In the genomic region with DNA sequence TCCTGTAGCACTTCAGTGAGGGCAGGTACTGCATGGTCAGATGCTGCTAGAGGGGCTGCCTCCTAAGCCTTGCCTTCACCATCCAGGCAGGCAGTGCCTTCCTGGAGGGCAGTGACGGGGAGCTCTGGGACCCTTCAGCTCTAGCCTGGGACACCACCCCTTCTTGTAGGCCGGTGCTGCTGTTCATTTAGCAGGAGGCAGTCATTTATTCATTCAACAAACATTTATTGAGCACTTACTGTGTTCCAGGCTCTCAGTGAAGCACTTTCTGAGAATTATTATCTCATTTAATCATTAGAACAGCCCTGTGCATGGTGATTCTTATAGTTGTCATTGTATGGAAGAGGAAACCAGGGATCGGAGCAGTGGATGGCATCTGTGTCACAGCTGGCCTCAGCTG, we compare ENCODE assay signal across 16 cellular contexts. TPM values are rescaled to one million over a fixed set of nuclear protein-coding genes. Genes with fewer than 3 reads are reported as not detected.
DNase-seq lines count a peak whose midpoint lies in the region; ATAC-seq, FAIRE-seq and TF ChIP-seq lines count a peak whose summit lies in the region.
"Had no signal": no experiment of that assay in that cellular context is flagged by ENCODE, and none has a peak within 500 bp of the region (broad histone marks: within the 10 kb centered on the region; RNA-seq: fewer than 3 reads in every experiment).

No MANE protein-coding gene starts in this region.

- H3K9ac ChIP-seq in H1 (replicated peaks in 1 of 4; ENCODE audit: extremely low read depth in 1 of 4, low read depth in 3 of 4, low read length in 3 of 4), result no peak overlapping the region; a peak in 1 of 7 replicates

- no peak overlapping the region for H2AFZ ChIP-seq in H1 (ENCODE audit: low read length)

- H3K4me3 Mint-ChIP-seq in WTC11, result no peak overlapping the region
- H3K4me3 Mint-ChIP-seq: activated CD8-positive, alpha-beta memory T cell treated with anti-CD3 and anti-CD28 coated beads, Interleukin-2, amount 10 ng/mL, durations not matched to agents 7 days and 5 days had no signal

- H4K5ac ChIP-seq in H1 (ENCODE audit: insufficient read length, low read depth, low read length), result no peak overlapping the region

- H3K14ac ChIP-seq in H1 (ENCODE audit: insufficient read length), result no peak overlapping the region

- TF ChIP-seq EP300 in H1 (IDR thresholded peaks at IDR 0.05; ENCODE audit: borderline replicate concordance in 1 of 2, low read depth in 2 of 2, low read length in 2 of 2), result no peak

- TF ChIP-seq CTCF in WTC11 (IDR thresholded peaks at IDR 0.05) (no peak), H1 (IDR thresholded peaks at IDR 0.05; ENCODE audit: control extremely low read depth in 1 of 3, insufficient read depth in 1 of 3, low read depth in 1 of 3, low read length in 3 of 3) (no peak), thoracic aorta (IDR thresholded peaks at IDR 0.05) (no peak), GM13977 (IDR thresholded peaks at IDR 0.05; ENCODE audit: extremely low read depth, insufficient read depth, missing control alignments) (no peak)

- H3K56ac ChIP-seq in H1 (replicated peaks; ENCODE audit: insufficient read length, low read depth, low read length), result no peak overlapping the region

- no peaks in the 10 kb centered on the region for H3K9me3 Mint-ChIP-seq in WTC11

- no peaks in the 10 kb centered on the region for H3K27me3 Mint-ChIP-seq in WTC11 (ENCODE audit: low read depth)
- H3K27me3 Mint-ChIP-seq: activated CD8-positive, alpha-beta memory T cell treated with anti-CD3 and anti-CD28 coated beads, Interleukin-2, amount 10 ng/mL, durations not matched to agents 7 days and 5 days had no signal

- H2BK20ac ChIP-seq in H1 (ENCODE audit: low read length), result peak overlapping the region; percentile 72; the same call in 1 of the 2 replicates

- in situ Hi-C loops in GM13977 (cut with MboI; ENCODE audit: low pct_unique_long_range_greater_than_20kb, low sequenced_read_pairs, unreplicated experiment), result no loop called here

- TF ChIP-seq RAD21 in H1 (IDR thresholded peaks at IDR 0.05 in 1 of 2, conservative IDR thresholded peaks at IDR 0.05 in 1 of 2; ENCODE audit: low read depth in 2 of 2, low read length in 2 of 2), result no peak

- H3K18ac ChIP-seq in H1 (ENCODE audit: extremely low read depth, low read length), result 0 out of 2 replicates have a peak overlapping the region, but pooled peaks have one; percentile 14

- H2BK12ac ChIP-seq in H1 (ENCODE audit: low read depth, low read length), result peak overlapping the region; percentile 90; the same call in 1 of the 2 replicates

- CTCF ChIA-PET in WTC11 (lab: Charles Lee) (interaction anchor here (0.8 to 3.3 kb wide), 6 partner anchors 9 to 66 kb away, joined by 3 to 14 read pairs (median 9); no protein-coding TSS in a partner anchor), H1 (lab: Charles Lee; ENCODE audit: partially characterized antibody) (interaction anchor here (0.6 to 86.2 kb wide), 9 partner anchors 9 to 271 kb away, joined by 3 to 1640 read pairs (median 10); no protein-coding TSS in a partner anchor)

- 0 out of 2 replicates have a peak, but pooled peaks cover 2% of the 10 kb centered on the region for H3K23me2 ChIP-seq in H1 (ENCODE audit: low read depth, low read length)

- peak overlapping the region; percentile 75 for H4K91ac ChIP-seq in H1 (replicated peaks; ENCODE audit: insufficient read length, low read length)

- peaks cover 7 to 11% of the 10 kb centered on the region in 2 experiments for H4K20me1 ChIP-seq in H1 (replicated peaks in 1 of 2; ENCODE audit: control insufficient read depth in 1 of 2, insufficient read depth in 2 of 2, low read length in 2 of 2)

- H4K8ac ChIP-seq in H1 (ENCODE audit: extremely low read depth, insufficient read depth, low read length), result no peak overlapping the region

- WGBS in H1 (ENCODE audit: extremely low coverage in 1 of 2, insufficient coverage in 1 of 2, insufficient read length in 1 of 2, insufficient replicate concordance in 2 of 2, low coverage in 1 of 2, low lambda C conversion rate in 2 of 2, missing lambda C conversion rate in 1 of 2), 2 experiments, result 94% methylated on average over 3 of the region's 3 CpGs; no CpG with 5 or more reads in 1 of the 2 experiments

- peaks cover 43% of the 10 kb centered on the region for H3K79me1 ChIP-seq in H1 (ENCODE audit: low read depth, low read length)

- H3K36me3 ChIP-seq in H1 (ENCODE audit: control insufficient read depth in 2 of 4, insufficient read depth in 4 of 4, low read length in 3 of 4) (no peaks in the 10 kb centered on the region), muscle layer of duodenum (ENCODE audit: control insufficient read depth in 1 of 2, insufficient read depth in 2 of 2, low read length in 2 of 2) (no peaks in the 10 kb centered on the region), thoracic aorta (no peaks in the 10 kb centered on the region)
- H3K36me3 ChIP-seq: cardiac muscle cell had no signal

- peaks cover 82% of the 10 kb centered on the region for H3K4me1 Mint-ChIP-seq in WTC11
- H3K4me1 Mint-ChIP-seq: activated CD8-positive, alpha-beta memory T cell treated with anti-CD3 and anti-CD28 coated beads, Interleukin-2, amount 10 ng/mL, durations not matched to agents 7 days and 5 days had no signal

- ATAC-seq in WTC11, result no peak
- ATAC-seq in thoracic aorta (ENCODE audit: insufficient number of reproducible peaks, low FRiP score, low read depth), result no peak
- no peak for ATAC-seq in GM18861 (IDR thresholded peaks at IDR 0.05; ENCODE audit: unreplicated experiment)
- ATAC-seq: activated CD8-positive, alpha-beta memory T cell treated with anti-CD3 and anti-CD28 coated beads, Interleukin-2, amount 10 ng/mL, durations not matched to agents 7 days and 5 days had no signal

- peak overlapping the region; percentile 88 for H2BK15ac ChIP-seq in H1 (ENCODE audit: low read length)

- H3K79me2 ChIP-seq in H1 (ENCODE audit: control insufficient read depth in 1 of 2, insufficient read depth in 2 of 2, low read length in 2 of 2), result peaks cover 5 to 97% of the 10 kb centered on the region in 2 experiments; a peak in 2 of 4 replicates

- no peak overlapping the region; the same call in 1 of the 2 replicates for H2AK5ac ChIP-seq in H1 (ENCODE audit: low read depth, low read length)

- FAIRE-seq in H1 (lab: Jason Lieb, UNC), result no peak

- H3K27ac Mint-ChIP-seq in WTC11, result peak overlapping the region; percentile 6
- H3K27ac Mint-ChIP-seq: activated CD8-positive, alpha-beta memory T cell treated with anti-CD3 and anti-CD28 coated beads, Interleukin-2, amount 10 ng/mL, durations not matched to agents 7 days and 5 days had no signal

- H3K27me3 ChIP-seq in H1 (replicated peaks in 1 of 4; ENCODE audit: control insufficient read depth in 3 of 4, extremely low read depth in 1 of 4, insufficient read depth in 3 of 4, low read length in 3 of 4) (no peaks in the 10 kb centered on the region), muscle layer of duodenum (ENCODE audit: low read depth, low read length) (no peaks in the 10 kb centered on the region), thoracic aorta (replicated peaks; ENCODE audit: insufficient read depth) (no peaks in the 10 kb centered on the region)
- H3K27me3 ChIP-seq: cardiac muscle cell had no signal

- POLR2A ChIA-PET in WTC11 (lab: Charles Lee), result no interaction called here
- POLR2A ChIA-PET in H1 (lab: Charles Lee; ENCODE audit: partially characterized antibody), result interaction anchor here (0.9 to 10.3 kb wide), 4 partner anchors 13 to 60 kb away, joined by 3 to 102 read pairs (median 4); no protein-coding TSS in a partner anchor

- no peak overlapping the region for H3K4me2 ChIP-seq in H1 (ENCODE audit: insufficient read depth in 1 of 2, low read depth in 2 of 2, low read length in 2 of 2)

- H3K36me3 Mint-ChIP-seq in WTC11, result no peaks in the 10 kb centered on the region
- H3K36me3 Mint-ChIP-seq: activated CD8-positive, alpha-beta memory T cell treated with anti-CD3 and anti-CD28 coated beads, Interleukin-2, amount 10 ng/mL, durations not matched to agents 7 days and 5 days had no signal

- no peak for DNase-seq in WTC11 (ENCODE audit: low spot score)
- no peak for DNase-seq in H1 (ENCODE audit: low read depth in 1 of 2, low spot score in 2 of 2)
- DNase-seq in thoracic aorta (ENCODE audit: low spot score), result no peak
- no peak for DNase-seq in stimulated activated CD4-positive, alpha-beta T cell treated with anti-CD3 and anti-CD28 coated beads, Interleukin-4, amount 100 ng/mL, for 4 hours
- no peak for DNase-seq in SKM-1 (lab: John Stamatoyannopoulos, UW; ENCODE audit: unreplicated experiment)
- DNase-seq in GM13977 (ENCODE audit: low spot score), result no peak
- DNase-seq: activated CD8-positive, alpha-beta memory T cell treated with anti-CD3 and anti-CD28 coated beads, Interleukin-2, amount 10 ng/mL, durations not matched to agents 7 days and 5 days; hypothalamus; NCI-H1105 treated with DMSO at 0.1 percent for 48 hours; NCI-H226; nucleus accumbens; stimulated activated CD4-positive, alpha-beta T cell treated with anti-CD3 and anti-CD28 coated beads, Interleukin-15, amount 100 ng/mL, for 24 hours had no signal

- H3K4me3 ChIP-seq in H1 (ENCODE audit: extremely low read depth in 1 of 4, insufficient read depth in 2 of 4, low read depth in 3 of 4, low read length in 4 of 4) (no peak overlapping the region), muscle layer of duodenum (ENCODE audit: low read depth in 1 of 2, low read length in 2 of 2) (no peak overlapping the region), thoracic aorta (no peak overlapping the region)
- H3K4me3 ChIP-seq: cardiac muscle cell, SK-N-MC had no signal

- H3K23ac ChIP-seq in H1 (ENCODE audit: insufficient read length), result no peak overlapping the region

- H3K9me3 ChIP-seq in H1 (ENCODE audit: insufficient read depth in 2 of 2, low read depth in 1 of 2, low read length in 1 of 2) (no peaks in the 10 kb centered on the region), muscle layer of duodenum (ENCODE audit: control insufficient read depth in 1 of 2, low read length in 2 of 2) (no peaks in the 10 kb centered on the region), thoracic aorta (no peaks in the 10 kb centered on the region)

- H3K27ac ChIP-seq in H1 (ENCODE audit: low read depth, low read length), result no peak overlapping the region
- peak overlapping the region; percentile 91 for H3K27ac ChIP-seq in muscle layer of duodenum (ENCODE audit: low read length)
- peak overlapping the region; percentile 99 for H3K27ac ChIP-seq in thoracic aorta
- H3K27ac ChIP-seq: SK-N-MC had no signal

- H2BK5ac ChIP-seq in H1 (ENCODE audit: low read depth, low read length), result peak overlapping the region; percentile 87; the same call in 1 of the 2 replicates

- H3K4ac ChIP-seq in H1 (replicated peaks; ENCODE audit: insufficient read length, low read depth, low read length), result peak overlapping the region; percentile 44

- no peak for TF ChIP-seq POLR2A in H1 (IDR thresholded peaks at IDR 0.05; ENCODE audit: control extremely low read depth in 1 of 2, low read depth in 2 of 2, low read length in 2 of 2)

- H2BK120ac ChIP-seq in H1 (replicated peaks; ENCODE audit: low read depth, low read length), result no peak overlapping the region

- H3K4me1 ChIP-seq in H1 (replicated peaks in 1 of 4; ENCODE audit: control insufficient read depth in 3 of 4, insufficient read depth in 4 of 4, low read length in 3 of 4) (peaks cover 20 to 67% (median 52%) of the 10 kb centered on the region in 4 experiments), muscle layer of duodenum (ENCODE audit: control insufficient read depth in 1 of 2, insufficient read depth in 2 of 2, low read length in 2 of 2) (peaks cover 40 to 80% of the 10 kb centered on the region in 2 donors), thoracic aorta (ENCODE audit: control insufficient read depth in 1 of 2, low read depth in 2 of 2) (peaks cover 81 to 98% of the 10 kb centered on the region in 2 donors)

RNA-seq across cellular contexts. Expression of a gene that starts 28.5 kb away (rescaled TPM):
- total RNA-seq in WTC11 (2021), result 32.4 to 34.6 TPM (median 34.4 TPM) in 3 replicates
- total RNA-seq in H1 (2021; fragmentation: NEBNext Ultra II Directional; extraction: Animal tissue kit (Norgen Biotek cat#: 25700)), result 38.0 and 39.6 TPM in 2 replicates
- polyA plus RNA-seq in H1 (2011; rRNA removed), result 33.6 and 55.3 TPM in 2 replicates
- 43.2 TPM for polyA plus RNA-seq in H1 (2011; cell fraction: cytosol; rRNA removed)
- 171 TPM for polyA plus RNA-seq in H1 (2011; cell fraction: nucleus; rRNA removed)
- 23.6 to 37.7 TPM (median 33.8 TPM) in 4 replicates for polyA plus RNA-seq in H1 (2012, experiment 1 of 2)
- 27.2 TPM for polyA plus RNA-seq in H1 (2012, experiment 2 of 2)
- 17.0 TPM for polyA plus RNA-seq in H1 (2013, experiment 1 of 2)
- polyA plus RNA-seq in H1 (2013, experiment 2 of 2), result 16.9 TPM
- 46.7 and 47.4 TPM in 2 replicates for polyA minus RNA-seq in H1 (2011; rRNA and poly(A)+ RNA removed)
- 33.8 TPM for polyA minus RNA-seq in H1 (2011; cell fraction: cytosol; rRNA and poly(A)+ RNA removed)
- polyA minus RNA-seq in H1 (2011; cell fraction: nucleus; rRNA and poly(A)+ RNA removed), result 74.8 TPM
- 100 to 1,000 TPM; 226 to 301 TPM for total RNA-seq in thoracic aorta
- total RNA-seq: activated CD8-positive, alpha-beta memory T cell treated with anti-CD3 and anti-CD28 coated beads, Interleukin-2, amount 10 ng/mL, durations not matched to agents 7 days and 5 days had no signal
